ENCODE assay signal across 8 cellular contexts in genomic region chr11:71251159-71251721, GRCh38. TPM values are rescaled to one million over a fixed set of nuclear protein-coding genes. Genes with fewer than 3 reads are reported as not detected.
DNase-seq lines count a peak whose midpoint lies in the region; ATAC-seq, FAIRE-seq and TF ChIP-seq lines count a peak whose summit lies in the region.

No MANE protein-coding gene starts in this region.

- H3K4me3 ChIP-seq in body of pancreas (peak overlapping the region; percentile 59 to 75), liver (ENCODE audit: low read depth in 1 of 3, low read length in 3 of 3) (peak overlapping the region; percentile 59 to 89 (median 76)), upper lobe of right lung (peak overlapping the region; percentile 56)

- H3K9ac ChIP-seq in liver (ENCODE audit: low read depth in 1 of 2, low read length in 2 of 2): peak overlapping the region in 1 of 2 donors; percentile 23

- H3K36me3 ChIP-seq in body of pancreas (replicated peaks in 1 of 2; ENCODE audit: insufficient read depth in 1 of 2, low read depth in 2 of 2) (no peaks in the 10 kb centered on the region), liver (ENCODE audit: control insufficient read depth in 4 of 4, insufficient read depth in 3 of 4, low read depth in 1 of 4, low read length in 3 of 4) (peaks cover 0 to 2% (median 0%) of the 10 kb centered on the region in 4 donors), upper lobe of right lung (no peaks in the 10 kb centered on the region)

- H3K4me1 ChIP-seq in body of pancreas (peaks cover 57% of the 10 kb centered on the region), liver (ENCODE audit: control insufficient read depth in 4 of 4, insufficient read depth in 4 of 4, low read length in 3 of 4) (peaks cover 9 to 44% (median 34%) of the 10 kb centered on the region in 4 donors), upper lobe of right lung (peaks cover 6% of the 10 kb centered on the region)

- peak overlapping the region; percentile 59 to 71 for H3K4me3 Mint-ChIP-seq in activated T-cell treated with anti-CD3 and anti-CD28 coated beads, Interleukin-2, amount 50 U/mL, for 72 hours

- no peak for TF ChIP-seq POLR2A in body of pancreas (IDR thresholded peaks at IDR 0.05)

- no peaks in the 10 kb centered on the region for H3K27me3 ChIP-seq in body of pancreas
- H3K27me3 ChIP-seq in liver (ENCODE audit: control insufficient read depth in 4 of 4, insufficient read depth in 4 of 4, low read length in 3 of 4): no peaks in the 10 kb centered on the region
- peaks cover 37% of the 10 kb centered on the region for H3K27me3 ChIP-seq in upper lobe of right lung

- intact Hi-C loops in body of pancreas (cut with DNase I) (no loop called here), upper lobe of right lung (cut with DNase I) (no loop called here)

- FAIRE-seq in D721Med (lab: Jason Lieb, UNC): no peak

- peak overlapping the region; percentile 84 to 98 (median 95) for H3K27ac ChIP-seq in body of pancreas
- H3K27ac ChIP-seq in liver (ENCODE audit: low read depth in 1 of 2, low read length in 2 of 2): peak overlapping the region; percentile 58 to 95
- no peak overlapping the region for H3K27ac ChIP-seq in upper lobe of right lung

- TF ChIP-seq RAD21 in liver (IDR thresholded peaks at IDR 0.05): no peak

- TF ChIP-seq CTCF in body of pancreas (IDR thresholded peaks at IDR 0.05) (no peak), liver (IDR thresholded peaks at IDR 0.05; ENCODE audit: low read depth, low read length, missing input control) (no peak), upper lobe of right lung (IDR thresholded peaks at IDR 0.05) (no peak), D721Med (IDR thresholded peaks at IDR 0.05; ENCODE audit: insufficient read depth, missing control alignments) (no peak)

- H3K9me3 ChIP-seq in body of pancreas (no peaks in the 10 kb centered on the region), liver (ENCODE audit: control insufficient read depth in 4 of 4, low read length in 3 of 4) (no peaks in the 10 kb centered on the region), upper lobe of right lung (no peaks in the 10 kb centered on the region)

- H3K27ac Mint-ChIP-seq in activated T-cell treated with anti-CD3 and anti-CD28 coated beads, Interleukin-2, amount 50 U/mL, for 72 hours: no peak overlapping the region

- 1 to 10% methylated on average over 7 to 52 of the region's 63 CpGs for WGBS in body of pancreas, 2 donors
- under 1% methylated on average over 63 of the region's 63 CpGs for WGBS in liver

- no peaks in the 10 kb centered on the region for H3K4me1 Mint-ChIP-seq in activated T-cell treated with anti-CD3 and anti-CD28 coated beads, Interleukin-2, amount 50 U/mL, for 72 hours (ENCODE audit: low read depth)

- H3K27me3 Mint-ChIP-seq in activated T-cell treated with anti-CD3 and anti-CD28 coated beads, Interleukin-2, amount 50 U/mL, for 72 hours (ENCODE audit: low read depth): peaks cover 58% of the 10 kb centered on the region

- no peak for DNase-seq in activated T-cell treated with anti-CD3 and anti-CD28 coated beads, Interleukin-2, amount 50 U/mL, for 72 hours
- DNase-seq in activated T-cell treated with anti-CD3 and anti-CD28 coated beads for 4 hours (no peak), body of pancreas (peak; percentile 63 to 70 (median 69)), upper lobe of right lung (peak; percentile 76), D721Med (ENCODE audit: insufficient read length, low spot score) (no peak), COR-L47 (lab: John Stamatoyannopoulos, UW) (no peak)

- no peaks in the 10 kb centered on the region for H3K9me3 Mint-ChIP-seq in activated T-cell treated with anti-CD3 and anti-CD28 coated beads, Interleukin-2, amount 50 U/mL, for 72 hours

- H3K36me3 Mint-ChIP-seq in activated T-cell treated with anti-CD3 and anti-CD28 coated beads, Interleukin-2, amount 50 U/mL, for 72 hours (ENCODE audit: insufficient read depth in 2 of 2): no peaks in the 10 kb centered on the region

- ATAC-seq in activated T-cell treated with anti-CD3 and anti-CD28 coated beads, Interleukin-2, amount 50 U/mL, for 72 hours (replicated peaks in 1 of 2): no peak
- peak; percentile 30 for ATAC-seq in body of pancreas
- peak; percentile 7 for ATAC-seq in upper lobe of right lung
- no peak for ATAC-seq in HG03469 (IDR thresholded peaks at IDR 0.05; ENCODE audit: unreplicated experiment)

TF ChIP-seq in liver, 16 proteins besides CTCF, POLR2A, EP300 and RAD21:
- no peak for TF ChIP-seq JUND (IDR thresholded peaks at IDR 0.05)
- TF ChIP-seq HNF4A (conservative IDR thresholded peaks at IDR 0.05): no peak
- TF ChIP-seq YY1 (IDR thresholded peaks at IDR 0.05): no peak
- no peak for TF ChIP-seq HNF4G (IDR thresholded peaks at IDR 0.05)
- TF ChIP-seq RXRA (IDR thresholded peaks at IDR 0.05): no peak
- TF ChIP-seq GABPA (IDR thresholded peaks at IDR 0.05 in 1 of 2, conservative IDR thresholded peaks at IDR 0.05 in 1 of 2): no peak
- TF ChIP-seq FOXA1 (IDR thresholded peaks at IDR 0.05): no peak
- TF ChIP-seq SP1 (IDR thresholded peaks at IDR 0.05): no peak
- TF ChIP-seq REST (IDR thresholded peaks at IDR 0.05): no peak
- TF ChIP-seq MAX (IDR thresholded peaks at IDR 0.05): no peak
- TF ChIP-seq TAF1 (conservative IDR thresholded peaks at IDR 0.05): no peak
TF ChIP-seq in liver: peak in this region for 0.

RNA-seq across cellular contexts. Expression of gene SHANK2, which starts 1.1 kb away (rescaled TPM):
- under 1 TPM; 0.12 to 0.28 TPM for total RNA-seq in activated T-cell treated with anti-CD3 and anti-CD28 coated beads, Interleukin-2, amount 50 U/mL, for 72 hours
- total RNA-seq in body of pancreas (10 to 100 TPM; 44.4 to 94.9 TPM), liver (10 to 100 TPM; 15.8 to 36.4 TPM), upper lobe of right lung (62.5 TPM)
- polyA plus RNA-seq in liver: 1 to 10 TPM; 5.4 to 9.0 TPM

Comparison
In these comparisons a context has a peak if more than half of its experiments do, and no peak if none do; other contexts are left out.
1. ATAC-seq: peak in body of pancreas (single experiment) and upper lobe of right lung (single experiment); none in activated T-cell treated with anti-CD3 and anti-CD28 coated beads, Interleukin-2, amount 50 U/mL, for 72 hours (0 of 2) and HG03469 (single experiment).
2. DNase-seq: peak in body of pancreas (4 of 4) and upper lobe of right lung (single experiment); none in activated T-cell treated with anti-CD3 and anti-CD28 coated beads, Interleukin-2, amount 50 U/mL, for 72 hours (0 of 2), activated T-cell treated with anti-CD3 and anti-CD28 coated beads for 4 hours (single experiment), D721Med (single experiment) and COR-L47 (single experiment).
3. RNA of gene SHANK2, which starts 1.1 kb away (total RNA-seq): 44.4 to 94.9 TPM in body of pancreas, 62.5 TPM in upper lobe of right lung (single experiment) and 15.8 to 36.4 TPM in liver; 0.12 to 0.28 TPM in activated T-cell treated with anti-CD3 and anti-CD28 coated beads, Interleukin-2, amount 50 U/mL, for 72 hours; every median in the first group is over 10 times any median in the second.
4. Peak in every context shown above with its lines, with median percentiles within 50 percentile points of each other: H3K4me3 ChIP-seq.